Comparison of ENCODE assay signal across 8 cellular contexts in genomic region chr19:36573948-36574726, GRCh38. TPM values are rescaled to one million over a fixed set of nuclear protein-coding genes. Genes with fewer than 3 reads are reported as not detected.
DNase-seq lines count a peak whose midpoint lies in the region; ATAC-seq and TF ChIP-seq lines count a peak whose summit lies in the region.

No MANE protein-coding gene starts in this region.

- TSS peak; percentile 49 for BruUV-seq in Caco-2 (replicated peaks; lab: Mats Ljungman, UMichigan)

- H3K4me1 ChIP-seq in Caco-2 (0 out of 2 replicates have a peak, but pooled peaks cover 6% of the 10 kb centered on the region), stomach smooth muscle (ENCODE audit: control insufficient read depth, insufficient read depth, low read length) (peaks cover 13% of the 10 kb centered on the region)

- no peak for TF ChIP-seq CTCF in Caco-2 (IDR thresholded peaks at IDR 0.05; ENCODE audit: insufficient read depth in 1 of 2, low read depth in 1 of 2, low read length in 1 of 2, severe bottlenecking in 1 of 2, unreplicated experiment in 1 of 2)
- TF ChIP-seq CTCF in astrocyte of the cerebellum (IDR thresholded peaks at IDR 0.05; ENCODE audit: low read depth, low read length, missing control alignments), result no peak

- H3K9me3 ChIP-seq in Caco-2 (peaks cover 8% of the 10 kb centered on the region), stomach smooth muscle (ENCODE audit: control insufficient read depth in 2 of 2, low read length in 2 of 2) (no peaks in the 10 kb centered on the region)

- peaks cover 79% of the 10 kb centered on the region for H3K36me3 Mint-ChIP-seq in Caco-2 (ENCODE audit: insufficient read depth, unreplicated experiment)

- H3K9ac ChIP-seq in stomach smooth muscle (ENCODE audit: low read length in 2 of 2), result peak overlapping the region; percentile 74 to 93

- DNase-seq in Caco-2 (peak in 1 of 2 experiments; percentile 2), astrocyte of the cerebellum (ENCODE audit: low read depth) (no peak), iris pigment epithelial cell (ENCODE audit: low read depth) (peak; percentile 70), C1 segment of cervical spinal cord (lab: John Stamatoyannopoulos, UW) (no peak), NCI-H2029 (lab: John Stamatoyannopoulos, UW) (no peak)
- DNase-seq in stimulated activated CD4-positive, alpha-beta T cell treated with anti-CD3 and anti-CD28 coated beads, Interleukin-1b, Interleukin-23, amount 100 ng/mL, for 48 hours, result no peak

- peak overlapping the region; percentile 93 for H3K27ac Mint-ChIP-seq in Caco-2 (ENCODE audit: unreplicated experiment)

- peak; percentile 23 for ATAC-seq in HG03520 (IDR thresholded peaks at IDR 0.05; ENCODE audit: unreplicated experiment)

- peak overlapping the region; percentile 79 for H3K27ac ChIP-seq in stomach smooth muscle (ENCODE audit: low read length)

- H3K4me1 Mint-ChIP-seq in Caco-2 (ENCODE audit: low read depth, unreplicated experiment), result peaks cover 25% of the 10 kb centered on the region

- POLR2A ChIA-PET in Caco-2 (lab: Charles Lee), result interaction anchor here (0.9 to 1.9 kb wide), 4 partner anchors 34 to 359 kb away, joined by 3 to 28 read pairs (median 8); partner anchors contain the start of genes ZNF146, ZNF260 and ZNF566

- intact Hi-C loops in Caco-2 (cut with micrococcal nuclease; ENCODE audit: unreplicated experiment), result loop anchor here (1.0 to 10.0 kb wide), 6 partner anchors 46 to 362 kb away; partner anchors contain the start of genes ZNF260, ZNF461, ZNF565 and ZNF566

- H3K27me3 Mint-ChIP-seq in Caco-2 (ENCODE audit: insufficient read depth, unreplicated experiment), result no peaks in the 10 kb centered on the region

- in situ Hi-C loops in astrocyte of the cerebellum (cut with HindIII; ENCODE audit: low sequenced_read_pairs), result no loop called here

- CTCF ChIA-PET in Caco-2 (lab: Charles Lee), result no interaction called here

- H3K4me3 Mint-ChIP-seq in Caco-2 (ENCODE audit: unreplicated experiment), result peak overlapping the region; percentile 87

- H3K27me3 ChIP-seq in Caco-2 (replicated peaks; ENCODE audit: control insufficient read depth, insufficient read depth, low read length), result no peaks in the 10 kb centered on the region
- no peaks in the 10 kb centered on the region for H3K27me3 ChIP-seq in stomach smooth muscle (ENCODE audit: control insufficient read depth in 1 of 2, insufficient read depth in 2 of 2, low read length in 2 of 2)

- H3K9me3 Mint-ChIP-seq in Caco-2 (ENCODE audit: unreplicated experiment), result peaks cover 10% of the 10 kb centered on the region

- peak overlapping the region; percentile 74 for H3K4me3 ChIP-seq in Caco-2 (ENCODE audit: low read depth, low read length)
- peak overlapping the region; percentile 95 for H3K4me3 ChIP-seq in astrocyte of the cerebellum (ENCODE audit: low read depth, low read length)
- H3K4me3 ChIP-seq in stomach smooth muscle (ENCODE audit: low read length in 2 of 2), result peak overlapping the region; percentile 81 to 100

- peaks cover 7% of the 10 kb centered on the region for H3K36me3 ChIP-seq in Caco-2 (ENCODE audit: control insufficient read depth, insufficient read depth, low read length)
- peaks cover 8 to 15% of the 10 kb centered on the region in 2 donors for H3K36me3 ChIP-seq in stomach smooth muscle (ENCODE audit: control insufficient read depth in 2 of 2, insufficient read depth in 2 of 2, low read length in 2 of 2)

RNA-seq across cellular contexts. Expression of gene ZNF529, which starts 1.0 kb away (rescaled TPM):
- 5.6 and 10.5 TPM in 2 replicates for total RNA-seq in Caco-2 (2022)

RNA-seq across cellular contexts. Expression of gene ZNF382, which starts 31.0 kb away (rescaled TPM):
- total RNA-seq in Caco-2 (2022), result 0.12 and 0.50 TPM in 2 replicates

RNA-seq across cellular contexts. Expression of gene ZNF260, which starts 46.1 kb away (rescaled TPM):
- total RNA-seq in Caco-2 (2022), result 12.5 and 13.2 TPM in 2 replicates
